8 cellular contexts compared by ENCODE assay signal in genomic region chr1:7784492-7785071, GRCh38. TPM values are rescaled to one million over a fixed set of nuclear protein-coding genes. Genes with fewer than 3 reads are reported as not detected.
DNase-seq lines count a peak whose midpoint lies in the region; ATAC-seq and TF ChIP-seq lines count a peak whose summit lies in the region.

No MANE protein-coding gene starts in this region.

- WGBS in aorta, 2 donors: 25 to 29% methylated on average over 49 to 52 of the region's 52 CpGs

- intact Hi-C loops in natural killer cell (cut with micrococcal nuclease): loop anchor here (10.0 kb wide), 1 partner anchor 1000 kb away; the partner anchor contains the start of gene CAMTA1
- intact Hi-C loops in mucosa of descending colon (cut with DNase I, micrococcal nuclease): no loop called here
- intact Hi-C loops in aorta (cut with DNase I): no loop called here

- peak overlapping the region; percentile 31 for H3K4me3 Mint-ChIP-seq in natural killer cell
- H3K4me3 Mint-ChIP-seq in natural killer cell treated with Interleukin-12 subunit alpha and Interleukin-12 subunit beta and Interleukin-15 and Interleukin-18, amount 100 ng/mL, for 72 hours: no peak overlapping the region

- H3K27ac ChIP-seq in aorta (ENCODE audit: low read depth in 1 of 2, low read length in 2 of 2): peak overlapping the region in 1 of 2 donors; percentile 66

- DNase-seq in natural killer cell (peak; percentile 23), dermis blood vessel endothelial cell (peak; percentile 7), mucosa of descending colon (peak in 2 of 3 donors; percentile 38 to 68), aorta (peak; percentile 69 to 79), GM13976 (ENCODE audit: low spot score) (no peak), SK-N-DZ (ENCODE audit: low spot score) (no peak)
- no peak for DNase-seq in natural killer cell treated with Interleukin-12 subunit alpha and Interleukin-12 subunit beta and Interleukin-15 and Interleukin-18, amount 100 ng/mL, for 72 hours (ENCODE audit: low spot score)

- in situ Hi-C loops in GM13976 (cut with MboI; ENCODE audit: low sequenced_read_pairs, unreplicated experiment): no loop called here

- TF ChIP-seq CTCF in natural killer cell (IDR thresholded peaks at IDR 0.05) (no peak), mucosa of descending colon (IDR thresholded peaks at IDR 0.05) (no peak), GM13976 (IDR thresholded peaks at IDR 0.05; ENCODE audit: borderline replicate concordance, control extremely low read depth, extremely low read depth, insufficient read depth, missing control alignments) (no peak)

- no peaks in the 10 kb centered on the region for H3K27me3 Mint-ChIP-seq in natural killer cell (ENCODE audit: low read depth in 2 of 2)
- H3K27me3 Mint-ChIP-seq in natural killer cell treated with Interleukin-12 subunit alpha and Interleukin-12 subunit beta and Interleukin-15 and Interleukin-18, amount 100 ng/mL, for 72 hours: no peaks in the 10 kb centered on the region

- no peaks in the 10 kb centered on the region for H3K9me3 ChIP-seq in mucosa of descending colon
- H3K9me3 ChIP-seq in aorta (ENCODE audit: control insufficient read depth, low read length): no peaks in the 10 kb centered on the region

- H3K36me3 ChIP-seq in mucosa of descending colon (ENCODE audit: low read depth) (no peaks in the 10 kb centered on the region), aorta (ENCODE audit: control insufficient read depth in 1 of 2, insufficient read depth in 2 of 2, low read length in 1 of 2) (peaks cover 0 to 3% of the 10 kb centered on the region in 2 donors)

- H3K4me1 ChIP-seq in mucosa of descending colon (ENCODE audit: low read depth): no peaks in the 10 kb centered on the region
- H3K4me1 ChIP-seq in aorta (ENCODE audit: control insufficient read depth in 1 of 2, insufficient read depth in 2 of 2, low read length in 2 of 2): no peaks in the 10 kb centered on the region

- H3K4me3 ChIP-seq in mucosa of descending colon (no peak overlapping the region), aorta (ENCODE audit: low read length in 2 of 2) (peak overlapping the region; percentile 66 to 69)

- peak overlapping the region; percentile 47 to 82 for H3K27ac Mint-ChIP-seq in natural killer cell
- no peak overlapping the region for H3K27ac Mint-ChIP-seq in natural killer cell treated with Interleukin-12 subunit alpha and Interleukin-12 subunit beta and Interleukin-15 and Interleukin-18, amount 100 ng/mL, for 72 hours

- no peaks in the 10 kb centered on the region for H3K9me3 Mint-ChIP-seq in natural killer cell
- no peaks in the 10 kb centered on the region for H3K9me3 Mint-ChIP-seq in natural killer cell treated with Interleukin-12 subunit alpha and Interleukin-12 subunit beta and Interleukin-15 and Interleukin-18, amount 100 ng/mL, for 72 hours

- H3K36me3 Mint-ChIP-seq in natural killer cell: peaks cover 7% of the 10 kb centered on the region
- peaks cover 5% of the 10 kb centered on the region for H3K36me3 Mint-ChIP-seq in natural killer cell treated with Interleukin-12 subunit alpha and Interleukin-12 subunit beta and Interleukin-15 and Interleukin-18, amount 100 ng/mL, for 72 hours

- no peaks in the 10 kb centered on the region for H3K27me3 ChIP-seq in aorta (ENCODE audit: control insufficient read depth in 1 of 2, insufficient read depth in 2 of 2, low read length in 1 of 2)

- no peak for ATAC-seq in natural killer cell
- no peak for ATAC-seq in natural killer cell treated with Interleukin-12 subunit alpha and Interleukin-12 subunit beta and Interleukin-15 and Interleukin-18, amount 100 ng/mL, for 72 hours
- ATAC-seq in mucosa of descending colon: no peak
- no peak for ATAC-seq in aorta (ENCODE audit: low FRiP score)
- no peak for ATAC-seq in GM18909 (IDR thresholded peaks at IDR 0.05; ENCODE audit: poor library complexity, unreplicated experiment)

- H3K4me1 Mint-ChIP-seq in natural killer cell: peaks cover 21 to 25% of the 10 kb centered on the region in 2 donors
- peaks cover 19 to 20% of the 10 kb centered on the region in 2 donors for H3K4me1 Mint-ChIP-seq in natural killer cell treated with Interleukin-12 subunit alpha and Interleukin-12 subunit beta and Interleukin-15 and Interleukin-18, amount 100 ng/mL, for 72 hours (ENCODE audit: low read depth in 2 of 2)

RNA-seq across cellular contexts. Expression of gene PER3, which starts 0.5 kb away (rescaled TPM):
- total RNA-seq in natural killer cell (10 to 100 TPM in 2 of 3 donors, 1 to 10 TPM in 1; 9.1 to 20.8 (median 19.2) TPM), dermis blood vessel endothelial cell (1.9 and 2.7 TPM in 2 replicates), mucosa of descending colon (10 to 100 TPM in 2 of 3 donors, 1 to 10 TPM in 1; 6.9 to 42.1 (median 14.7) TPM), aorta (10 to 100 TPM in 1 of 2 donors, 1 to 10 TPM in 1; 8.9 to 49.0 TPM)
- 1 to 10 TPM; 1.6 to 3.7 TPM for total RNA-seq in natural killer cell treated with Interleukin-12 subunit alpha and Interleukin-12 subunit beta and Interleukin-15 and Interleukin-18, amount 100 ng/mL, for 72 hours
- polyA plus RNA-seq in aorta: 10 to 100 TPM in 1 of 2 donors, 1 to 10 TPM in 1; 4.4 to 21.2 TPM
- 1.8 and 3.2 TPM in 2 replicates for polyA plus RNA-seq in SK-N-DZ (2014; cell fraction: cytosol; rRNA removed)
- polyA plus RNA-seq in SK-N-DZ (2014; cell fraction: nucleus; rRNA removed): 4.3 and 9.0 TPM in 2 replicates

RNA-seq across cellular contexts. Expression of gene VAMP3, which starts 13.5 kb away (rescaled TPM):
- total RNA-seq in natural killer cell (100 to 1,000 TPM in 1 of 3 donors, 10 to 100 TPM in 2; 86.9 to 110 (median 92.2) TPM), dermis blood vessel endothelial cell (122 and 149 TPM in 2 replicates), mucosa of descending colon (100 to 1,000 TPM in 1 of 3 donors, 10 to 100 TPM in 2; 91.6 to 105 (median 94.3) TPM), aorta (100 to 1,000 TPM; 107 to 112 TPM)
- 10 to 100 TPM; 30.0 to 31.9 TPM for total RNA-seq in natural killer cell treated with Interleukin-12 subunit alpha and Interleukin-12 subunit beta and Interleukin-15 and Interleukin-18, amount 100 ng/mL, for 72 hours
- polyA plus RNA-seq in aorta: 100 to 1,000 TPM in 1 of 2 donors, 10 to 100 TPM in 1; 95.8 to 141 TPM
- polyA plus RNA-seq in SK-N-DZ (2014; cell fraction: cytosol; rRNA removed): 42.9 and 48.2 TPM in 2 replicates
- 19.9 and 39.4 TPM in 2 replicates for polyA plus RNA-seq in SK-N-DZ (2014; cell fraction: nucleus; rRNA removed)

Comparison
In these comparisons a context has a peak if more than half of its experiments do, and no peak if none do; other contexts are left out.
1. DNase-seq: peak in natural killer cell (single experiment), dermis blood vessel endothelial cell (single experiment), mucosa of descending colon (2 of 3) and aorta (2 of 2); none in natural killer cell treated with Interleukin-12 subunit alpha and Interleukin-12 subunit beta and Interleukin-15 and Interleukin-18, amount 100 ng/mL, for 72 hours (single experiment), GM13976 (single experiment) and SK-N-DZ (single experiment).
2. H3K27ac Mint-ChIP-seq: peak in natural killer cell (2 of 2); none in natural killer cell treated with Interleukin-12 subunit alpha and Interleukin-12 subunit beta and Interleukin-15 and Interleukin-18, amount 100 ng/mL, for 72 hours (0 of 2).